Comparison of ENCODE assay signal across 14 cellular contexts in genomic region chr16:57123969-57124674, GRCh38. TPM values are rescaled to one million over a fixed set of nuclear protein-coding genes. Genes with fewer than 3 reads are reported as not detected.
DNase-seq lines count a peak whose midpoint lies in the region; ATAC-seq, FAIRE-seq and TF ChIP-seq lines count a peak whose summit lies in the region.
"Had no signal": no experiment of that assay in that cellular context is flagged by ENCODE, and none has a peak within 500 bp of the region (broad histone marks: within the 10 kb centered on the region; RNA-seq: fewer than 3 reads in every experiment).

No MANE protein-coding gene starts in this region.

- no peaks in the 10 kb centered on the region for H3K36me3 Mint-ChIP-seq in WTC11
- H3K36me3 Mint-ChIP-seq: naive B cell had no signal

- CTCF ChIA-PET in HepG2 (lab: Yijun Ruan, JAX; ENCODE audit: low intra/inter-chr PET ratio, low total read pairs), result no interaction called here
- CTCF ChIA-PET in WTC11 (lab: Charles Lee), result no interaction called here

- no peak overlapping the region for H3K4me2 ChIP-seq in HepG2 (ENCODE audit: low read depth, low read length)

- no peak for TF ChIP-seq CTCF in HepG2 (CRISPR knock-in tag; IDR thresholded peaks at IDR 0.05)
- TF ChIP-seq CTCF in right lobe of liver (IDR thresholded peaks at IDR 0.05), result no peak
- TF ChIP-seq CTCF in WTC11 (IDR thresholded peaks at IDR 0.05), result no peak
- no peak for TF ChIP-seq CTCF in left lung (IDR thresholded peaks at IDR 0.05)

- ATAC-seq in HepG2 (no peak), right lobe of liver (no peak), WTC11 (no peak), left lung (peak; percentile 87), GM19023 (IDR thresholded peaks at IDR 0.05; ENCODE audit: unreplicated experiment) (no peak), GM19328 (IDR thresholded peaks at IDR 0.05; ENCODE audit: unreplicated experiment) (no peak)

- no peaks in the 10 kb centered on the region for H3K79me2 ChIP-seq in HepG2 (ENCODE audit: insufficient read depth, low read length)

- no peaks in the 10 kb centered on the region for H3K4me1 ChIP-seq in HepG2 (ENCODE audit: insufficient read depth, low read length)
- no peaks in the 10 kb centered on the region for H3K4me1 ChIP-seq in right lobe of liver
- peaks cover 0 to 16% of the 10 kb centered on the region in 2 donors for H3K4me1 ChIP-seq in left lung
- H3K4me1 ChIP-seq: left ventricle myocardium inferior had no signal

- DNase-seq in HepG2 (ENCODE audit: low spot score) (no peak), right lobe of liver (no peak), WTC11 (ENCODE audit: low spot score) (no peak), left lung (peak in 1 of 2 donors; percentile 54), COR-L47 (lab: John Stamatoyannopoulos, UW) (no peak)
- DNase-seq: activated gamma-delta T cell treated with Interleukin-2 at 50 U/mL for 16 hours; DND-41; left ventricle myocardium inferior; naive B cell; retina; SHP77; stimulated activated CD4-positive, alpha-beta T cell treated with anti-CD3 and anti-CD28 coated beads, Interleukin-1b, Interleukin-23, amount 100 ng/mL, for 48 hours had no signal

- peaks cover 4% of the 10 kb centered on the region; the same call in 1 of the 2 replicates for H3K4me1 Mint-ChIP-seq in WTC11

- in situ Hi-C loops in HepG2 (cut with HindIII; ENCODE audit: extremely low pct_ligation_motif_present, low pct_unique_long_range_greater_than_20kb), result no loop called here

- H4K20me1 ChIP-seq in HepG2 (ENCODE audit: insufficient read depth, low read length), result no peaks in the 10 kb centered on the region

- no peak overlapping the region for H3K4me3 Mint-ChIP-seq in WTC11

- peak overlapping the region; percentile 55; the same call in 1 of the 2 replicates for H3K27ac Mint-ChIP-seq in WTC11

- H3K9me3 ChIP-seq in HepG2 (ENCODE audit: low read length) (no peaks in the 10 kb centered on the region), right lobe of liver (no peaks in the 10 kb centered on the region), left lung (no peaks in the 10 kb centered on the region)
- H3K9me3 ChIP-seq: left ventricle myocardium inferior had no signal

- no peak overlapping the region for H2AFZ ChIP-seq in HepG2 (ENCODE audit: low read length)

- H3K27ac ChIP-seq in HepG2 (ENCODE audit: extremely low read length, insufficient read depth, low read length) (no peak overlapping the region), right lobe of liver (no peak overlapping the region), left lung (peak overlapping the region; percentile 64 to 72)
- H3K27ac ChIP-seq: left ventricle myocardium inferior had no signal

- POLR2A ChIA-PET in HepG2 (lab: Yijun Ruan, JAX), result no interaction called here
- POLR2A ChIA-PET in WTC11 (lab: Charles Lee), result no interaction called here

- H3K36me3 ChIP-seq in HepG2 (replicated peaks in 1 of 2; ENCODE audit: control insufficient read depth in 1 of 2, insufficient read depth in 2 of 2, low read length in 2 of 2), result no peaks in the 10 kb centered on the region
- no peaks in the 10 kb centered on the region for H3K36me3 ChIP-seq in right lobe of liver
- peaks cover 0 to 86% of the 10 kb centered on the region in 2 donors for H3K36me3 ChIP-seq in left lung

- H3K27me3 Mint-ChIP-seq in WTC11 (ENCODE audit: low read depth), result no peaks in the 10 kb centered on the region
- H3K27me3 Mint-ChIP-seq: naive B cell had no signal

- TF ChIP-seq POLR2A in HepG2 (IDR thresholded peaks at IDR 0.05; ENCODE audit: insufficient read depth in 1 of 2, low read depth in 2 of 2, low read length in 2 of 2), result no peak
- TF ChIP-seq POLR2A in right lobe of liver (IDR thresholded peaks at IDR 0.05), result no peak

- no peak for FAIRE-seq in HepG2 (lab: Jason Lieb, UNC)

- WGBS in HepG2 (ENCODE audit: low lambda C conversion rate), result 56% methylated on average over 11 of the region's 11 CpGs
- WGBS in right lobe of liver (ENCODE audit: insufficient coverage, low coverage, low lambda C conversion rate, missing lambda C conversion rate), result 82% methylated on average over 9 of the region's 11 CpGs

- no peak overlapping the region for H3K4me3 ChIP-seq in HepG2 (replicated peaks in 1 of 3; ENCODE audit: insufficient read depth in 1 of 3, low read depth in 2 of 3, low read length in 3 of 3)
- H3K4me3 ChIP-seq in right lobe of liver, result no peak overlapping the region
- H3K4me3 ChIP-seq in left lung, result no peak overlapping the region
- H3K4me3 ChIP-seq: left ventricle myocardium inferior had no signal

- TF ChIP-seq EP300 in HepG2 (IDR thresholded peaks at IDR 0.05; ENCODE audit: low read depth in 2 of 2, low read length in 2 of 2) (no peak), HepG2 (CRISPR knock-in tag; IDR thresholded peaks at IDR 0.05; ENCODE audit: borderline replicate concordance) (no peak)

- no peak overlapping the region for H3K9ac ChIP-seq in HepG2 (ENCODE audit: insufficient read depth, low read depth, low read length)

- H3K27me3 ChIP-seq in HepG2 (ENCODE audit: control insufficient read depth in 1 of 2, insufficient read depth in 2 of 2, low read length in 2 of 2) (no peaks in the 10 kb centered on the region; a peak in 1 of 5 replicates), right lobe of liver (no peaks in the 10 kb centered on the region), left lung (no peaks in the 10 kb centered on the region)

- no TSS peak for BruUV-seq in HepG2 (replicated peaks; lab: Mats Ljungman, UMichigan)

- no peak for TF ChIP-seq RAD21 in HepG2 (CRISPR knock-in tag; IDR thresholded peaks at IDR 0.05)

- intact Hi-C loops in HepG2 (cut with micrococcal nuclease; ENCODE audit: unreplicated experiment), result no loop called here
- intact Hi-C loops in right lobe of liver (cut with DNase I), result no loop called here
- intact Hi-C loops in left lung (cut with DNase I), result no loop called here

- H3K9me3 Mint-ChIP-seq in WTC11, result 0 out of 2 replicates have a peak, but pooled peaks cover 3% of the 10 kb centered on the region
- H3K9me3 Mint-ChIP-seq: naive B cell had no signal

TF ChIP-seq in HepG2, 621 proteins besides CTCF, POLR2A, EP300 and RAD21:
- TF ChIP-seq AGO2 (optimal IDR thresholded peaks at IDR 0.05; ENCODE audit: low read depth, low read length), result no peak
- TF ChIP-seq RAD51 (IDR thresholded peaks at IDR 0.05; ENCODE audit: borderline replicate concordance), result peak; percentile 26; the same call in 1 of the 2 replicates

TF ChIP-seq in WTC11, 78 proteins besides CTCF, POLR2A, EP300 and RAD21 (continues in another document):
- TF ChIP-seq FOXP1 (CRISPR knock-in tag; IDR thresholded peaks at IDR 0.05; ENCODE audit: borderline replicate concordance), result no peak
- TF ChIP-seq AFF4 (CRISPR knock-in tag; IDR thresholded peaks at IDR 0.05; ENCODE audit: borderline replicate concordance), result no peak

RNA-seq across cellular contexts. Expression of gene CPNE2, which starts 31.7 kb away (rescaled TPM):
- 8.0 and 10.6 TPM in 2 replicates for total RNA-seq in HepG2 (2016; rRNA removed; fragmentation: Illumina TruSeq; extraction: Trizol)
- 10.8 and 13.6 TPM in 2 replicates for total RNA-seq in HepG2 (2016; cell fraction: cytosol; rRNA removed; fragmentation: Illumina TruSeq; extraction: Trizol; ENCODE audit: low read depth)
- total RNA-seq in HepG2 (2016; cell fraction: insoluble cytoplasmic fraction; rRNA removed; fragmentation: Illumina TruSeq; extraction: Trizol), result 8.2 and 9.0 TPM in 2 replicates
- 20.7 and 21.8 TPM in 2 replicates for total RNA-seq in HepG2 (2016; cell fraction: membrane; rRNA removed; fragmentation: Illumina TruSeq; extraction: Trizol)
- 5.8 and 6.8 TPM in 2 replicates for total RNA-seq in HepG2 (2016; cell fraction: nucleus; rRNA removed; fragmentation: Illumina TruSeq; extraction: Trizol)
- 23.3 and 33.2 TPM in 2 replicates for polyA plus RNA-seq in HepG2 (2011; rRNA removed)
- polyA plus RNA-seq in HepG2 (2011; cell fraction: cytosol; rRNA removed), result 24.9 and 25.8 TPM in 2 replicates
- 13.9 and 16.9 TPM in 2 replicates for polyA plus RNA-seq in HepG2 (2011; cell fraction: nucleus; rRNA removed)
- 6.6 and 13.1 TPM in 2 replicates for polyA plus RNA-seq in HepG2 (2012)
- 21.1 and 23.1 TPM in 2 replicates for polyA plus RNA-seq in HepG2 (2016; cell fraction: cytosol; fragmentation: Illumina TruSeq; extraction: Trizol; ENCODE audit: low read depth)
- 12.5 and 15.2 TPM in 2 replicates for polyA plus RNA-seq in HepG2 (2016; cell fraction: insoluble cytoplasmic fraction; fragmentation: Illumina TruSeq; extraction: Trizol; ENCODE audit: low read depth)
- polyA plus RNA-seq in HepG2 (2016; cell fraction: membrane; fragmentation: Illumina TruSeq; extraction: Trizol; ENCODE audit: low read depth), result 35.9 and 37.0 TPM in 2 replicates
- polyA plus RNA-seq in HepG2 (2016; cell fraction: nucleus; fragmentation: Illumina TruSeq; extraction: Trizol; ENCODE audit: insufficient read depth, low read depth), result 13.9 and 15.0 TPM in 2 replicates
- polyA minus RNA-seq in HepG2 (2011; rRNA and poly(A)+ RNA removed; ENCODE audit: low replicate concordance), result 37.9 and 50.4 TPM in 2 replicates
- 6.5 and 10.1 TPM in 2 replicates for polyA minus RNA-seq in HepG2 (2011; cell fraction: cytosol; rRNA and poly(A)+ RNA removed)
- 6.3 and 10.9 TPM in 2 replicates for polyA minus RNA-seq in HepG2 (2011; cell fraction: nucleus; rRNA and poly(A)+ RNA removed)
- 10 to 100 TPM in 3 of 6 experiments, 1 to 10 TPM in 3; 4.0 to 10.9 (median 9.7) TPM for total RNA-seq in right lobe of liver
- total RNA-seq in WTC11 (2021), result 14.0 to 17.9 TPM (median 16.7 TPM) in 3 replicates
- total RNA-seq in left lung, result 10 to 100 TPM; 49.4 to 49.9 TPM

Comparison
In these comparisons a context has a peak if more than half of its experiments do, and no peak if none do; other contexts are left out.
1. H3K27ac ChIP-seq: peak in left lung (2 of 2); none in HepG2 (single experiment) and right lobe of liver (0 of 3).